15 cellular contexts compared by ENCODE assay signal in the genomic region with DNA sequence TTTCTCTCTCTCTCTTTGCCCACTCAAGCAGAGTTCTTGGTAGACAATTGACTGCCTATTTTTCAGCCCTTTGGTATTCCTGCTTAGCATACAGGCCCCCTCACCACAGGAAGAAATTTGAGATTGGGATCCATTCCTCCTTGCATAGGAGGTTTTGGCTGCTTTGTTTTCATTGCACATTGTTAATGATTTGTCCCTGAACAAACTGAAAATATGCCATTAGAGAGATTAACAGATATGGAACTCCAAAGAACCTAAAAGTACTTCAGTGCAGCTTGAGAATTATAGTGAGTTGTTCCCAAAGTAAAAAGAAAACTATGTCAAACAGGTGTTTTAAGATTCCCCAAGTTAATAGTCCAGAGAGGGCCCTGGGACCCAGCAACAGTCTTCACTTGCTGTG.
DNase-seq lines count a peak whose midpoint lies in the region; ATAC-seq and TF ChIP-seq lines count a peak whose summit lies in the region.
"Had no signal": no experiment of that assay in that cellular context is flagged by ENCODE, and none has a peak within 500 bp of the region (broad histone marks: within the 10 kb centered on the region; RNA-seq: fewer than 3 reads in every experiment).

No MANE protein-coding gene starts in this region.

- H3K4me3 ChIP-seq in HEK293 (ENCODE audit: low read depth, low read length) (no peak overlapping the region), endodermal cell (ENCODE audit: low read length) (no peak overlapping the region)

- no peak for ATAC-seq in GM21447 (IDR thresholded peaks at IDR 0.05; ENCODE audit: unreplicated experiment)

- no peaks in the 10 kb centered on the region for H3K27me3 ChIP-seq in endodermal cell (ENCODE audit: control insufficient read depth, insufficient read depth, low read length, poor library complexity, severe bottlenecking)
- H3K27me3 ChIP-seq: BE2C had no signal

- TF ChIP-seq CTCF in HEK293 (tag by site-specific recombination; IDR thresholded peaks at IDR 0.05) (no peak), endodermal cell (conservative IDR thresholded peaks at IDR 0.05) (no peak), nephron progenitor cell (IDR thresholded peaks at IDR 0.05) (no peak)

- H3K27ac ChIP-seq in HEK293 (ENCODE audit: extremely low read depth, low read depth, low read length) (no peak overlapping the region), endodermal cell (ENCODE audit: low read depth, low read length) (no peak overlapping the region)
- H3K27ac ChIP-seq: HL-60 had no signal

- H3K36me3 Mint-ChIP-seq in endodermal cell (ENCODE audit: low read depth) (no peaks in the 10 kb centered on the region), nephron progenitor cell (ENCODE audit: low read depth) (no peaks in the 10 kb centered on the region)
- H3K36me3 Mint-ChIP-seq: CD4-positive, CD25-positive, alpha-beta regulatory T cell had no signal

- H3K27ac Mint-ChIP-seq in endodermal cell (peak overlapping the region; percentile 33), nephron progenitor cell (peak overlapping the region; percentile 53)
- H3K27ac Mint-ChIP-seq: CD8-positive, alpha-beta memory T cell had no signal

- H3K36me3 ChIP-seq in HEK293 (ENCODE audit: control insufficient read depth in 2 of 2, insufficient read depth in 1 of 2, low read length in 2 of 2) (no peaks in the 10 kb centered on the region), endodermal cell (ENCODE audit: control insufficient read depth, insufficient read depth, low read length) (no peaks in the 10 kb centered on the region)
- H3K36me3 ChIP-seq: BE2C had no signal

- H3K4me1 Mint-ChIP-seq in endodermal cell (peaks cover 61% of the 10 kb centered on the region), nephron progenitor cell (peaks cover 13% of the 10 kb centered on the region)
- H3K4me1 Mint-ChIP-seq: CD4-positive, CD25-positive, alpha-beta regulatory T cell; CD8-positive, alpha-beta memory T cell had no signal

- CTCF ChIA-PET in HEK293 (lab: Yijun Ruan, JAX): no interaction called here

- H3K9me3 ChIP-seq in HEK293 (ENCODE audit: control insufficient read depth, insufficient read depth, low read depth, low read length) (no peaks in the 10 kb centered on the region), endodermal cell (ENCODE audit: control insufficient read depth, low read length) (no peaks in the 10 kb centered on the region)
- H3K9me3 ChIP-seq: BE2C had no signal

- POLR2A ChIA-PET in HEK293 (lab: Yijun Ruan, JAX): no interaction called here

- H3K27me3 Mint-ChIP-seq in endodermal cell (ENCODE audit: insufficient read depth) (peaks cover under 1% of the 10 kb centered on the region), nephron progenitor cell (ENCODE audit: low read depth, poor library complexity) (no peaks in the 10 kb centered on the region)
- H3K27me3 Mint-ChIP-seq: CD4-positive, CD25-positive, alpha-beta regulatory T cell; CD8-positive, alpha-beta memory T cell had no signal

- H3K4me3 Mint-ChIP-seq in endodermal cell (no peak overlapping the region), nephron progenitor cell (no peak overlapping the region)
- H3K4me3 Mint-ChIP-seq: CD4-positive, CD25-positive, alpha-beta regulatory T cell; CD8-positive, alpha-beta memory T cell had no signal

- H3K9me3 Mint-ChIP-seq in endodermal cell: no peaks in the 10 kb centered on the region
- H3K9me3 Mint-ChIP-seq in nephron progenitor cell: no peaks in the 10 kb centered on the region
- H3K9me3 Mint-ChIP-seq: CD8-positive, alpha-beta memory T cell had no signal

- DNase-seq in endodermal cell (no peak), nephron progenitor cell (no peak), NCI-H446 (lab: John Stamatoyannopoulos, UW) (no peak), NOMO-1 (lab: John Stamatoyannopoulos, UW; ENCODE audit: unreplicated experiment in 2 of 2) (no peak)
- DNase-seq: ACHN; BE2C; C1 segment of cervical spinal cord; CD4-positive, CD25-positive, alpha-beta regulatory T cell; CD8-positive, alpha-beta memory T cell; DMS 273 treated with DMSO at 0.1 percent for 48 hours; GOT3; H7 had no signal

- peaks cover 2% of the 10 kb centered on the region; the same call in 1 of the 2 replicates for H3K4me1 ChIP-seq in HEK293 (ENCODE audit: control insufficient read depth, insufficient read depth, low read length)
- peaks cover 22% of the 10 kb centered on the region for H3K4me1 ChIP-seq in endodermal cell (ENCODE audit: control insufficient read depth, insufficient read depth, low read length)
- H3K4me1 ChIP-seq: BE2C had no signal

- H3K9ac ChIP-seq in endodermal cell (ENCODE audit: extremely low read depth, low read length, poor library complexity, severe bottlenecking): no peak overlapping the region

TF ChIP-seq in HEK293, 187 proteins besides CTCF, POLR2A, EP300 and RAD21:
- no peak for TF ChIP-seq ZNF223 (tag by site-specific recombination; IDR thresholded peaks at IDR 0.05)
- TF ChIP-seq ZBTB20 (tag by site-specific recombination; IDR thresholded peaks at IDR 0.05): peak; percentile 57
